Comparison of ENCODE assay signal across 13 cellular contexts in the genomic region with DNA sequence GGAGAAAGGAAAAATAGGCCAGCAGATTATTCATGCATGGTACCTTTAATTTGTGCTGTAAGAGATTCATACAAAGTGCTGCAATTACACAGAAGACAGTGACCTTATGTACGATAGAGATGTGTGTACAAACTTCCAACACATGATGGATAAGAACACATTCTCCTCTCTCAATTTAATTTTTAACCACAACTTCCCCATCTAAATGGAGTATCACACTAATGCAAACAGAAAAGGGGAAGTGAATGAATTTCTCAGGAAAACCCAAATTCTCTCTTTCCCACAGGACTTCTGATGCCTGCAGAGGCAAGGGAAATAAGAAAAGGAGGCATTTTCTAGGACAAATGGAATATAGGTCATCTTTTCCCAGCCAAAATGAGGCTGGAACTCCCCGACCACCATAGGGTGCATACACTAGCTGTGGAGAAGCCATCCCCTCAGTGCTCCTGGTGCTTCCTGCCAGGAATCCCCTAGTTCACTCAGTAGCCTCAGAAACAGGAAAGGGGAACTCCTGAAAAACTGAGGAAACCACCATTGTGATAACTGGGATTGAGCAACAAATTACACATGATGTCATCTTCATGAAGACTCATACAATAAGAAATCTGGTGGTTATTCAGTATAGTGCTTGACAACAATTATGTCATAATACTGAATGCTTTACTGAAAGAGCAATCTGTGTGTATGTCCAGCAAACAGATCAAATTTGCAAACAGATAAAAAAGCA. TPM values are rescaled to one million over a fixed set of nuclear protein-coding genes. Genes with fewer than 3 reads are reported as not detected.
DNase-seq lines count a peak whose midpoint lies in the region; ATAC-seq, FAIRE-seq and TF ChIP-seq lines count a peak whose summit lies in the region.
"Had no signal": no experiment of that assay in that cellular context is flagged by ENCODE, and none has a peak within 500 bp of the region (broad histone marks: within the 10 kb centered on the region; RNA-seq: fewer than 3 reads in every experiment).

No MANE protein-coding gene starts in this region.

- CTCF ChIA-PET in AG04450 (lab: Charles Lee), result interaction anchor here (0.5 kb wide), 1 partner anchor 25 kb away, joined by 3 read pairs; no protein-coding TSS in a partner anchor

- H3K9me3 ChIP-seq in AG04450 (ENCODE audit: control insufficient read depth, insufficient read depth, low read length) (no peaks in the 10 kb centered on the region), stomach (no peaks in the 10 kb centered on the region)

- POLR2A ChIA-PET in AG04450 (lab: Yijun Ruan, JAX), result no interaction called here

- 34 to 51% (median 47%) methylated on average over 2 of the region's 2 CpGs for whole genome bisulfite sequencing in stomach, 5 donors

- no peak for TF ChIP-seq CTCF in AG04450 (IDR thresholded peaks at IDR 0.05; ENCODE audit: low read depth, low read length)
- TF ChIP-seq CTCF in HL-60 (IDR thresholded peaks at IDR 0.05; ENCODE audit: insufficient read depth, low read length), result no peak
- TF ChIP-seq CTCF in fibroblast of villous mesenchyme (IDR thresholded peaks at IDR 0.05; ENCODE audit: insufficient read depth, low read depth, low read length), result no peak
- TF ChIP-seq CTCF in stomach (IDR thresholded peaks at IDR 0.05), result no peak

- intact Hi-C loops in stomach (cut with DNase I; ENCODE audit: low total_unique reads), result no loop called here

- no peak for ATAC-seq in HG03097 (IDR thresholded peaks at IDR 0.05; ENCODE audit: low FRiP score, unreplicated experiment)
- ATAC-seq: HCT116 had no signal

- TF ChIP-seq POLR2A in stomach (IDR thresholded peaks at IDR 0.05), result no peak

- no peak overlapping the region for H3K27ac ChIP-seq in AG04450 (ENCODE audit: low read depth, low read length)
- H3K27ac ChIP-seq in HL-60 (replicated peaks), result no peak overlapping the region
- no peak overlapping the region for H3K27ac ChIP-seq in stomach
- H3K27ac ChIP-seq: VCaP had no signal

- peaks cover 8% of the 10 kb centered on the region for H3K27me3 ChIP-seq in AG04450 (ENCODE audit: control insufficient read depth, insufficient read depth, low read length)
- peaks cover 10% of the 10 kb centered on the region for H3K27me3 ChIP-seq in HL-60 (ENCODE audit: insufficient read depth, poor library complexity, severe bottlenecking)
- no peaks in the 10 kb centered on the region for H3K27me3 ChIP-seq in stomach

- H3K4me3 ChIP-seq in AG04450 (ENCODE audit: low read depth, low read length) (no peak overlapping the region), HL-60 (replicated peaks; ENCODE audit: insufficient read depth, low read length) (no peak overlapping the region), fibroblast of villous mesenchyme (ENCODE audit: low read depth, low read length) (no peak overlapping the region), stomach (no peak overlapping the region)

- TF ChIP-seq EP300 in stomach (IDR thresholded peaks at IDR 0.05), result no peak

- no peak for FAIRE-seq in GM19239 (lab: Jason Lieb, UNC)

- DNase-seq in AG04450 (ENCODE audit: low read depth, low spot score) (peak; percentile 45), HL-60 (ENCODE audit: low read depth in 1 of 2, low spot score in 1 of 2) (peak; percentile 15 to 38), UCSD-AML1 (lab: John Stamatoyannopoulos, UW; ENCODE audit: unreplicated experiment) (peak; percentile 14), fibroblast of villous mesenchyme (ENCODE audit: low read depth) (peak; percentile 64), GM19239 (ENCODE audit: insufficient read length, low spot score) (no peak), stomach (no peak), NCI-H2227 (lab: John Stamatoyannopoulos, UW; ENCODE audit: unreplicated experiment) (no peak)
- DNase-seq: naive B cell; stimulated activated CD4-positive, alpha-beta T cell treated with anti-CD3 and anti-CD28 coated beads, Interleukin-12 subunit alpha, Interleukin-12 subunit beta, amount 100 ng/mL, for 4 hours had no signal

- no peaks in the 10 kb centered on the region for H3K36me3 ChIP-seq in stomach

- peaks cover 0 to 10% (median 0%) of the 10 kb centered on the region in 4 donors for H3K4me1 ChIP-seq in stomach

RNA-seq across cellular contexts. Expression of gene MMP10, which starts 22.4 kb away (rescaled TPM):
- 0.87 and 0.97 TPM in 2 replicates for polyA plus RNA-seq in AG04450 (2011; rRNA removed)
- polyA minus RNA-seq in AG04450 (2011; rRNA and poly(A)+ RNA removed), result 0.22 and 0.41 TPM in 2 replicates
- total RNA-seq in fibroblast of villous mesenchyme, result 0.86 and 28.0 TPM in 2 replicates
- total RNA-seq in stomach, result 1 to 10 TPM in 1 of 5 donors, under 1 TPM in 1, not detected in 3; 0.92 to 4.2 TPM
- polyA plus RNA-seq in stomach, result 1 to 10 TPM in 1 of 3 donors, under 1 TPM in 2; 0.10 to 8.8 (median 0.46) TPM

RNA-seq across cellular contexts. Expression of gene MMP8, which starts 33.2 kb away (rescaled TPM):
- polyA plus RNA-seq in AG04450 (2011; rRNA removed) (0.04 TPM in 1 of 2 replicates, not detected in the other), stomach (under 1 TPM in 2 of 3 donors, not detected in 1; 0.20 to 0.50 TPM)
- not detected in 2 replicates for polyA minus RNA-seq in AG04450 (2011; rRNA and poly(A)+ RNA removed)
- total RNA-seq in fibroblast of villous mesenchyme (under 0.01 TPM in 1 of 2 replicates, not detected in the other), stomach (1 to 10 TPM in 1 of 5 donors, not detected in 4; 1.8 TPM)
- polyA plus RNA-seq: BJ had no signal

RNA-seq across cellular contexts. Expression of gene MMP1, which starts 40.0 kb away (rescaled TPM):
- polyA plus RNA-seq in AG04450 (2011; rRNA removed) (33.8 and 41.2 TPM in 2 replicates), stomach (100 to 1,000 TPM in 1 of 3 donors, 10 to 100 TPM in 1, 1 to 10 TPM in 1; 3.0 to 127 (median 11.2) TPM)
- 13.1 and 14.3 TPM in 2 replicates for polyA minus RNA-seq in AG04450 (2011; rRNA and poly(A)+ RNA removed)
- total RNA-seq in fibroblast of villous mesenchyme (141 and 281 TPM in 2 replicates), stomach (10 to 100 TPM in 1 of 5 donors, 1 to 10 TPM in 1, under 1 TPM in 1, not detected in 2; 0.89 to 13.4 (median 3.8) TPM)

RNA-seq across cellular contexts. Expression of gene MMP27, which starts 52.4 kb away (rescaled TPM):
- not detected in 2 replicates for polyA plus RNA-seq in AG04450 (2011; rRNA removed)
- not detected in 2 replicates for polyA minus RNA-seq in AG04450 (2011; rRNA and poly(A)+ RNA removed)
- total RNA-seq in fibroblast of villous mesenchyme, result 0.97 TPM in 1 of 2 replicates, not detected in the other
- not detected for total RNA-seq in stomach
- not detected for polyA plus RNA-seq in stomach
- polyA plus RNA-seq: BJ had no signal

Comparison
In these comparisons a context has a peak if more than half of its experiments do, and no peak if none do; other contexts are left out.
1. DNase-seq: peak in AG04450 (single experiment), HL-60 (2 of 2), UCSD-AML1 (single experiment) and fibroblast of villous mesenchyme (single experiment); none in GM19239 (single experiment), stomach (single experiment) and NCI-H2227 (single experiment).